In genomic region chr12:68157295-68157871, GRCh38 we compare ENCODE assay signal across 27 cellular contexts. TPM values are rescaled to one million over a fixed set of nuclear protein-coding genes. Genes with fewer than 3 reads are reported as not detected.
DNase-seq lines count a peak whose midpoint lies in the region; ATAC-seq and FAIRE-seq lines count a peak whose summit lies in the region.
"Had no signal": no experiment of that assay in that cellular context is flagged by ENCODE, and none has a peak within 500 bp of the region (broad histone marks: within the 10 kb centered on the region; RNA-seq: fewer than 3 reads in every experiment).

No MANE protein-coding gene starts in this region.

- H3K27me3 Mint-ChIP-seq in activated T-cell treated with anti-CD3 and anti-CD28 coated beads, Interleukin-2, amount 50 U/mL, for 24 hours: no peaks in the 10 kb centered on the region
- H3K27me3 Mint-ChIP-seq in activated T-helper 17 cell treated with anti-CD3 and anti-CD28 coated beads, Interleukin-2, amount 50 U/mL, for 72 hours: no peaks in the 10 kb centered on the region

- no peaks in the 10 kb centered on the region for H3K9me3 Mint-ChIP-seq in activated T-cell treated with anti-CD3 and anti-CD28 coated beads, Interleukin-2, amount 50 U/mL, for 24 hours
- H3K9me3 Mint-ChIP-seq in activated T-helper 17 cell treated with anti-CD3 and anti-CD28 coated beads, Interleukin-2, amount 50 U/mL, for 72 hours: no peaks in the 10 kb centered on the region
- H3K9me3 Mint-ChIP-seq: H9, nephron had no signal

- peak overlapping the region; percentile 81 for H3K27ac Mint-ChIP-seq in activated T-cell treated with anti-CD3 and anti-CD28 coated beads, Interleukin-2, amount 50 U/mL, for 24 hours
- peak overlapping the region; percentile 7 for H3K27ac Mint-ChIP-seq in activated T-helper 17 cell treated with anti-CD3 and anti-CD28 coated beads, Interleukin-2, amount 50 U/mL, for 72 hours
- H3K27ac Mint-ChIP-seq: H9, nephron had no signal

- H3K4me1 Mint-ChIP-seq in activated T-cell treated with anti-CD3 and anti-CD28 coated beads, Interleukin-2, amount 50 U/mL, for 24 hours (ENCODE audit: low read depth): peaks cover 65% of the 10 kb centered on the region
- H3K4me1 Mint-ChIP-seq in activated T-helper 17 cell treated with anti-CD3 and anti-CD28 coated beads, Interleukin-2, amount 50 U/mL, for 72 hours: no peaks in the 10 kb centered on the region

- H3K36me3 Mint-ChIP-seq in activated T-cell treated with anti-CD3 and anti-CD28 coated beads, Interleukin-2, amount 50 U/mL, for 24 hours (ENCODE audit: low read depth): peaks cover 49% of the 10 kb centered on the region
- H3K36me3 Mint-ChIP-seq in activated T-helper 17 cell treated with anti-CD3 and anti-CD28 coated beads, Interleukin-2, amount 50 U/mL, for 72 hours (ENCODE audit: low read depth): peaks cover 11% of the 10 kb centered on the region

- peak; percentile 83 for ATAC-seq in activated T-helper 17 cell treated with anti-CD3 and anti-CD28 coated beads, Interleukin-2, amount 50 U/mL, for 72 hours (replicated peaks)

- peak; percentile 49 for FAIRE-seq in GM19239 (lab: Jason Lieb, UNC)
- FAIRE-seq: frontal cortex, HTR-8/SVneo had no signal

- no peak for DNase-seq in activated T-cell treated with anti-CD3 and anti-CD28 coated beads, Interleukin-2, amount 50 U/mL, for 24 hours
- no peak for DNase-seq in activated T-cell treated with anti-CD3 and anti-CD28 coated beads, Interleukin-2, amount 50 U/mL, for 1 hour
- DNase-seq in GM19239 (ENCODE audit: insufficient read length, low spot score): no peak
- peak; percentile 22 for DNase-seq in kidney tubule cell (ENCODE audit: low spot score)
- DNase-seq in SHP77 (lab: John Stamatoyannopoulos, UW): no peak
- DNase-seq in NCI-H774 (lab: John Stamatoyannopoulos, UW): no peak
- no peak for DNase-seq in AG08396 (ENCODE audit: low spot score)
- DNase-seq: ACHN, DMS153, erythroblast, GF-D8, H9, mesenchymal stem cell, NCI-H1436, NCI-H2171, NCI-H526, Right ventricle myocardium superior had no signal

- peak overlapping the region; percentile 81 for H3K4me3 Mint-ChIP-seq in activated T-cell treated with anti-CD3 and anti-CD28 coated beads, Interleukin-2, amount 50 U/mL, for 24 hours
- H3K4me3 Mint-ChIP-seq in activated T-helper 17 cell treated with anti-CD3 and anti-CD28 coated beads, Interleukin-2, amount 50 U/mL, for 72 hours: peak overlapping the region; percentile 63
- H3K4me3 Mint-ChIP-seq: H9, nephron had no signal

RNA-seq across cellular contexts. Expression of gene IFNG, which starts 2.2 kb away (rescaled TPM):
- 10 to 100 TPM; 33.2 to 51.7 TPM for total RNA-seq in activated T-helper 17 cell treated with anti-CD3 and anti-CD28 coated beads, Interleukin-2, amount 50 U/mL, for 72 hours
- total RNA-seq: cardiac muscle cell, dermis microvascular lymphatic vessel endothelial cell, frontal cortex, H9, kidney epithelial cell, prostate gland, Right ventricle myocardium superior, smooth muscle cell, thoracic aorta had no signal
